Comparison of ENCODE assay signal across 25 cellular contexts in the genomic region with DNA sequence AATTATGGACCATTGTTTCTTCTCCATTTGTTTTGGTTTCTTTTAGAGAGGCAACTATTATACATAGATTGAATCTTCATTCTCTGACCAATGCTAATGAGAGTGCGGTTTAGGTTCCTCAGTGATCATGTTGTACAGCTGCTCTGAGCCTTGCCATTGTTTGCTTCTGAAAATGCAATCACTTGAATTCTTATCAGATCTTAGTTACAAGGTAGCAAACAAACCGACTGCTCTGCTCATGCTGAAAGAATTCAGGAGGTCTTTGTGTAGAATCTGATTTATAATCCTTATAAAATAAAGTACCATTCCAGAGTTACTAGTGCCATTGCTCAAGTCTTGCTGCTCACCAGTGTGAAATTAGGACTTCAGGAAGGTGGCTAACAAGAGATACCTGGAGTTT.
DNase-seq lines count a peak whose midpoint lies in the region; TF ChIP-seq lines count a peak whose summit lies in the region.
"Had no signal": no experiment of that assay in that cellular context is flagged by ENCODE, and none has a peak within 500 bp of the region (broad histone marks: within the 10 kb centered on the region; RNA-seq: fewer than 3 reads in every experiment).

No MANE protein-coding gene starts in this region.

- H3K9me3 ChIP-seq in hepatocyte (ENCODE audit: low read depth), result no peaks in the 10 kb centered on the region
- H3K9me3 ChIP-seq: neutrophil, Peyer's patch, psoas muscle, SJSA1, vagina had no signal

- TF ChIP-seq CTCF in hepatocyte (IDR thresholded peaks at IDR 0.05; ENCODE audit: poor library complexity), result no peak
- no peak for TF ChIP-seq CTCF in retinal pigment epithelial cell (conservative IDR thresholded peaks at IDR 0.05; ENCODE audit: low read depth, low read length)

- no peak overlapping the region for H2AFZ ChIP-seq in hepatocyte

- peak; percentile 10 for DNase-seq in NCI-H146 (lab: John Stamatoyannopoulos, UW)
- DNase-seq in NCI-H146 treated with DMSO at 0.1 percent for 48 hours (lab: John Stamatoyannopoulos, UW; ENCODE audit: unreplicated experiment), result no peak
- peak; percentile 42 for DNase-seq in NCI-H2196 (lab: John Stamatoyannopoulos, UW; ENCODE audit: unreplicated experiment)
- peak; percentile 21 for DNase-seq in hepatocyte (ENCODE audit: low spot score)
- peak; percentile 33 for DNase-seq in retinal pigment epithelial cell (ENCODE audit: low read depth)
- no peak for DNase-seq in cerebellar cortex (ENCODE audit: low spot score)
- no peak for DNase-seq in stimulated activated CD4-positive, alpha-beta T cell treated with anti-CD3 and anti-CD28 coated beads, Interleukin-1b, Interleukin-23, amount 100 ng/mL, for 48 hours
- DNase-seq in inferior parietal cortex (ENCODE audit: extremely low spot score), result no peak
- DNase-seq: activated CD4-positive, alpha-beta memory T cell treated with anti-CD3 and anti-CD28 coated beads for 36 hours; activated CD8-positive, alpha-beta memory T cell treated with anti-CD3 and anti-CD28 coated beads, Interleukin-2, amount 50 U/mL, for 4 hours; activated naive CD4-positive, alpha-beta T cell treated with anti-CD3 and anti-CD28 coated beads, Interleukin-2, amount 10 ng/mL, durations not matched to agents 7 days and 5 days; AML-193; CD8-positive, alpha-beta memory T cell; effector CD4-positive, alpha-beta T cell; erythroblast; KBM-7; mesenchymal stem cell; NCI-H1436; Peyer's patch; psoas muscle; T-cell had no signal

- 32% methylated on average over 2 of the region's 2 CpGs for WGBS in hepatocyte (ENCODE audit: low lambda C conversion rate, missing lambda C conversion rate)

- no peaks in the 10 kb centered on the region for H4K20me1 ChIP-seq in hepatocyte (ENCODE audit: insufficient read depth, poor library complexity, severe bottlenecking)

- no peak overlapping the region for H3K4me2 ChIP-seq in hepatocyte

- H3K27me3 ChIP-seq in hepatocyte, result no peaks in the 10 kb centered on the region
- H3K27me3 ChIP-seq: neutrophil, Peyer's patch, SJSA1, vagina had no signal

- H3K4me3 ChIP-seq in hepatocyte (no peak overlapping the region), retinal pigment epithelial cell (ENCODE audit: low read length) (no peak overlapping the region)
- H3K4me3 ChIP-seq: Peyer's patch, psoas muscle, SJSA1, thoracic aorta, vagina had no signal

- H3K9me2 ChIP-seq in hepatocyte (replicated peaks; ENCODE audit: insufficient read depth), result no peaks in the 10 kb centered on the region

- H3K27ac ChIP-seq in hepatocyte, result peak overlapping the region; percentile 14
- H3K27ac ChIP-seq: neutrophil, Peyer's patch, psoas muscle, SJSA1, thoracic aorta, vagina had no signal

- no peaks in the 10 kb centered on the region for H3K36me3 ChIP-seq in hepatocyte (replicated peaks; ENCODE audit: insufficient read depth, low read depth)
- H3K36me3 ChIP-seq: neutrophil, Peyer's patch, SJSA1, thoracic aorta, vagina had no signal

- no peaks in the 10 kb centered on the region for H3K4me1 ChIP-seq in hepatocyte (ENCODE audit: insufficient read depth)
- H3K4me1 ChIP-seq: Peyer's patch, psoas muscle, SJSA1, vagina had no signal

- no peaks in the 10 kb centered on the region for H3K79me2 ChIP-seq in hepatocyte

Comparison
In these comparisons a context has a peak if more than half of its experiments do, and no peak if none do; other contexts are left out.
1. DNase-seq: peak in NCI-H146 (single experiment), NCI-H2196 (single experiment), hepatocyte (single experiment) and retinal pigment epithelial cell (single experiment); none in NCI-H146 treated with DMSO at 0.1 percent for 48 hours (single experiment), cerebellar cortex (single experiment), stimulated activated CD4-positive, alpha-beta T cell treated with anti-CD3 and anti-CD28 coated beads, Interleukin-1b, Interleukin-23, amount 100 ng/mL, for 48 hours (single experiment) and inferior parietal cortex (single experiment).